In genomic region chr7:70014472-70015232, GRCh38 we compare ENCODE assay signal across 15 cellular contexts.
"Had no signal": no experiment of that assay in that cellular context is flagged by ENCODE, and none has a peak within 500 bp of the region (broad histone marks: within the 10 kb centered on the region; RNA-seq: fewer than 3 reads in every experiment).

No MANE protein-coding gene starts in this region.

- H3K9me3 Mint-ChIP-seq: immature natural killer cell, nephron had no signal

- H3K4me3 Mint-ChIP-seq: immature natural killer cell, nephron had no signal

- H3K4me3 ChIP-seq: coronary artery, prostate gland, right lobe of liver, suprapubic skin, upper lobe of right lung had no signal

- H3K36me3 ChIP-seq: prostate gland, right lobe of liver, suprapubic skin, upper lobe of right lung had no signal

- H3K27me3 ChIP-seq: right lobe of liver, suprapubic skin, upper lobe of right lung had no signal

- H3K27ac Mint-ChIP-seq: immature natural killer cell had no signal

- H3K27ac ChIP-seq: coronary artery, prostate gland, right lobe of liver, suprapubic skin, upper lobe of right lung had no signal

- H3K9me3 ChIP-seq: prostate gland, right lobe of liver, suprapubic skin, upper lobe of right lung had no signal

- ATAC-seq: left lobe of liver; right lobe of liver; stimulated activated naive CD8-positive, alpha-beta T cell treated with anti-CD3 and anti-CD28 coated beads, Interleukin-15, Interleukin-2, amounts not matched to agents 100 U/mL and 50 U/mL, for 24 hours; upper lobe of right lung had no signal

- H3K4me1 Mint-ChIP-seq: immature natural killer cell had no signal

- H3K4me1 ChIP-seq: prostate gland, right lobe of liver, upper lobe of right lung had no signal

- DNase-seq: activated naive CD4-positive, alpha-beta T cell treated with anti-CD3 and anti-CD28 coated beads, Interleukin-2, amount 50 U/mL, for 16 hours; activated T-cell treated with anti-CD3 and anti-CD28 coated beads, Interleukin-2, amount 50 U/mL, for 1 hour; central memory CD4-positive, alpha-beta T cell; effector CD8-positive, alpha-beta T cell; immature natural killer cell; occipital lobe; right lobe of liver; stimulated activated CD4-positive, alpha-beta T cell treated with anti-CD3 and anti-CD28 coated beads, Interleukin-12 subunit alpha, Interleukin-12 subunit beta, amount 100 ng/mL, for 4 hours; stimulated activated naive CD8-positive, alpha-beta T cell treated with anti-CD3 and anti-CD28 coated beads, Interleukin-15, Interleukin-2, amounts not matched to agents 100 U/mL and 50 U/mL, for 24 hours; upper lobe of right lung had no signal
